In the genomic region with DNA sequence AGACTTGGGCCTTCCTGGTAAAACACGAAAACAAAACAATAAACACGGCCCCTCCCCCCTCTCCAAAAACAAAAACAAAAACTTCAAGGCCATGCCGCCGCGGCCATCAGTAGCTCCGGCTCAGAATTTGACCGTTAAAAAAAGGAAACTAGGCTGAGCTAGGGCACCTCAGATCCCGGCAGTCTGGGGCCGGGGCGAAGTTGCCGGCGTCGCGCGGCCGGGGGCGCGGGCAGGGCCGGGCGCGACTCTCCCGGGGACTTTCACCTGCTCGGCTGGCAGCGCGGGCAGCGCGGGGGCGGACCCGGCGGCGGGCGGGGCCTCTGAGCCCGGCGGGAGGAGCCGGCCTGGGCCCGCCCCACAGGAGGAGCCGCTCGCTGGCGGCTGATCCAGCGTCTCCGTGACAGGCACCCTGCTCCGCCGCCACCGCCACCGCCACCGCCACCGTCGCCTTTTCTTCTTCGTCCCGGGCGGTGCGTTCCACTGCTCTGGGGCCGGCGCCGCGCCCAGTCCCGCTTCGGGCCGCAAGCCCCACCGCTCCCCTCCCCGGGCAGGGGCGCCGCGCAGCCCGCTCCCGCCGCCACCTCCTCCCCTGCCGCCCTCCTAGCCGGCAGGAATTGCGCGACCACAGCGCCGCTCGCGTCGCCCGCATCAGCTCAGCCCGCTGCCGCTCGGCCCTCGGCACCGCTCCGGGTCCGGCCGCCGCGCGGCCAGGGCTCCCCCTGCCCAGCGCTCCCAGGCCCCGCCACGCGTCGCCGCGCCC, we compare ENCODE assay signal across 1 cellular context.
TF ChIP-seq lines count a peak whose summit lies in the region.

NOS1AP (plus strand) TSS at position 358 of the 760 bp plus-strand sequence. CDS start 487 bp downstream, outside the sequence.

TF ChIP-seq in HepG2, 621 proteins besides CTCF, POLR2A, EP300 and RAD21 (continued from another document and continues in another):
- peak; percentile 80 for TF ChIP-seq ASH2L (IDR thresholded peaks at IDR 0.05; ENCODE audit: insufficient read length, low read depth, low read length)
- TF ChIP-seq ZNF674 (CRISPR knock-in tag; IDR thresholded peaks at IDR 0.05; ENCODE audit: low read depth): peak; percentile 25; the same call in 1 of the 2 replicates
- TF ChIP-seq PRMT3 (CRISPR knock-in tag; IDR thresholded peaks at IDR 0.05; ENCODE audit: borderline replicate concordance, low read depth): no peak
- no peak for TF ChIP-seq ZNF589 (CRISPR knock-in tag; conservative IDR thresholded peaks at IDR 0.05)
- TF ChIP-seq ZSCAN21 (CRISPR knock-in tag; IDR thresholded peaks at IDR 0.05; ENCODE audit: borderline replicate concordance): peak; percentile 39; the same call in 1 of the 2 replicates
- TF ChIP-seq U2AF2 (IDR thresholded peaks at IDR 0.05; ENCODE audit: low read depth, low read length): no peak
- 0 out of 2 replicates have a peak, but pooled peaks have one; percentile 69 for TF ChIP-seq IRX3 (CRISPR knock-in tag; IDR thresholded peaks at IDR 0.05; ENCODE audit: borderline replicate concordance, low read depth)
- TF ChIP-seq, protein P1, sequence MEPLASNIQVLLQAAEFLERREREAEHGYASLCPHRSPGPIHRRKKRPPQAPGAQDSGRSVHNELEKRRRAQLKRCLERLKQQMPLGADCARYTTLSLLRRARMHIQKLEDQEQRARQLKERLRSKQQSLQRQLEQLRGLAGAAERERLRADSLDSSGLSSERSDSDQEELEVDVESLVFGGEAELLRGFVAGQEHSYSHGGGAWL (CRISPR knock-in tag; IDR thresholded peaks at IDR 0.05): no peak
- TF ChIP-seq, protein P2, sequence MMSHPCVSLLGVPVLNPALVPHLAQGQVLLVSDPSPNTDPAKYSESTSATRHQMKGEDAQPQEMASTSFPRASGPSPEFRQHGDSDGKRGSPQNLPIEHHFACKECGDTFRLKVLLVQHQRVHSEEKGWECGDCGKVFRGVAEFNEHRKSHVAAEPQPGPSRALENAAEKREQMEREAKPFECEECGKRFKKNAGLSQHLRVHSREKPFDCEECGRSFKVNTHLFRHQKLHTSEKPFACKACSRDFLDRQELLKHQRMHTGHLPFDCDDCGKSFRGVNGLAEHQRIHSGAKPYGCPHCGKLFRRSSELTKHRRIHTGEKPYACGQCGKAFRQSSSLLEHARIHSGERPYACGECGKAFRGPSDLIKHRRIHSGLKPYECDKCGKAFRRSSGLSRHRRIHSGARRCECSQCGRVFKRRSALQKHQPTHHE (CRISPR knock-in tag; IDR thresholded peaks at IDR 0.05; ENCODE audit: borderline replicate concordance): no peak
- TF ChIP-seq MEIS2 (CRISPR knock-in tag; IDR thresholded peaks at IDR 0.05): peak; percentile 44; the same call in 1 of the 2 replicates
- TF ChIP-seq ETV5 (CRISPR knock-in tag; IDR thresholded peaks at IDR 0.05; ENCODE audit: borderline replicate concordance): peak; percentile 23; the same call in 1 of the 2 replicates
- no peak for TF ChIP-seq KDM2A (CRISPR knock-in tag; IDR thresholded peaks at IDR 0.05; ENCODE audit: borderline replicate concordance, low read depth)
- TF ChIP-seq MYC (CRISPR knock-in tag; IDR thresholded peaks at IDR 0.05; ENCODE audit: borderline replicate concordance): no peak
- peak; percentile 55; the same call in 1 of the 2 replicates for TF ChIP-seq ZNF580 (CRISPR knock-in tag; IDR thresholded peaks at IDR 0.05; ENCODE audit: borderline replicate concordance, low read depth)
- peak; percentile 73; the same call in 1 of the 2 replicates for TF ChIP-seq ZNF501 (CRISPR knock-in tag; IDR thresholded peaks at IDR 0.05)
- TF ChIP-seq, protein P3, sequence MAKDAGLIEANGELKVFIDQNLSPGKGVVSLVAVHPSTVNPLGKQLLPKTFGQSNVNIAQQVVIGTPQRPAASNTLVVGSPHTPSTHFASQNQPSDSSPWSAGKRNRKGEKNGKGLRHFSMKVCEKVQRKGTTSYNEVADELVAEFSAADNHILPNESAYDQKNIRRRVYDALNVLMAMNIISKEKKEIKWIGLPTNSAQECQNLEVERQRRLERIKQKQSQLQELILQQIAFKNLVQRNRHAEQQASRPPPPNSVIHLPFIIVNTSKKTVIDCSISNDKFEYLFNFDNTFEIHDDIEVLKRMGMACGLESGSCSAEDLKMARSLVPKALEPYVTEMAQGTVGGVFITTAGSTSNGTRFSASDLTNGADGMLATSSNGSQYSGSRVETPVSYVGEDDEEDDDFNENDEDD (CRISPR knock-in tag; IDR thresholded peaks at IDR 0.05; ENCODE audit: borderline replicate concordance): peak; percentile 17; the same call in 1 of the 2 replicates
- TF ChIP-seq ARNTL (CRISPR knock-in tag; IDR thresholded peaks at IDR 0.05): peak; percentile 50; the same call in 1 of the 2 replicates
- no peak for TF ChIP-seq ZNF605 (CRISPR knock-in tag; IDR thresholded peaks at IDR 0.05)
- TF ChIP-seq, protein P4, sequence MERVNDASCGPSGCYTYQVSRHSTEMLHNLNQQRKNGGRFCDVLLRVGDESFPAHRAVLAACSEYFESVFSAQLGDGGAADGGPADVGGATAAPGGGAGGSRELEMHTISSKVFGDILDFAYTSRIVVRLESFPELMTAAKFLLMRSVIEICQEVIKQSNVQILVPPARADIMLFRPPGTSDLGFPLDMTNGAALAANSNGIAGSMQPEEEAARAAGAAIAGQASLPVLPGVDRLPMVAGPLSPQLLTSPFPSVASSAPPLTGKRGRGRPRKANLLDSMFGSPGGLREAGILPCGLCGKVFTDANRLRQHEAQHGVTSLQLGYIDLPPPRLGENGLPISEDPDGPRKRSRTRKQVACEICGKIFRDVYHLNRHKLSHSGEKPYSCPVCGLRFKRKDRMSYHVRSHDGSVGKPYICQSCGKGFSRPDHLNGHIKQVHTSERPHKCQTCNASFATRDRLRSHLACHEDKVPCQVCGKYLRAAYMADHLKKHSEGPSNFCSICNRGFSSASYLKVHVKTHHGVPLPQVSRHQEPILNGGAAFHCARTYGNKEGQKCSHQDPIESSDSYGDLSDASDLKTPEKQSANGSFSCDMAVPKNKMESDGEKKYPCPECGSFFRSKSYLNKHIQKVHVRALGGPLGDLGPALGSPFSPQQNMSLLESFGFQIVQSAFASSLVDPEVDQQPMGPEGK (CRISPR knock-in tag; IDR thresholded peaks at IDR 0.05): peak; percentile 45
- TF ChIP-seq, protein P5, sequence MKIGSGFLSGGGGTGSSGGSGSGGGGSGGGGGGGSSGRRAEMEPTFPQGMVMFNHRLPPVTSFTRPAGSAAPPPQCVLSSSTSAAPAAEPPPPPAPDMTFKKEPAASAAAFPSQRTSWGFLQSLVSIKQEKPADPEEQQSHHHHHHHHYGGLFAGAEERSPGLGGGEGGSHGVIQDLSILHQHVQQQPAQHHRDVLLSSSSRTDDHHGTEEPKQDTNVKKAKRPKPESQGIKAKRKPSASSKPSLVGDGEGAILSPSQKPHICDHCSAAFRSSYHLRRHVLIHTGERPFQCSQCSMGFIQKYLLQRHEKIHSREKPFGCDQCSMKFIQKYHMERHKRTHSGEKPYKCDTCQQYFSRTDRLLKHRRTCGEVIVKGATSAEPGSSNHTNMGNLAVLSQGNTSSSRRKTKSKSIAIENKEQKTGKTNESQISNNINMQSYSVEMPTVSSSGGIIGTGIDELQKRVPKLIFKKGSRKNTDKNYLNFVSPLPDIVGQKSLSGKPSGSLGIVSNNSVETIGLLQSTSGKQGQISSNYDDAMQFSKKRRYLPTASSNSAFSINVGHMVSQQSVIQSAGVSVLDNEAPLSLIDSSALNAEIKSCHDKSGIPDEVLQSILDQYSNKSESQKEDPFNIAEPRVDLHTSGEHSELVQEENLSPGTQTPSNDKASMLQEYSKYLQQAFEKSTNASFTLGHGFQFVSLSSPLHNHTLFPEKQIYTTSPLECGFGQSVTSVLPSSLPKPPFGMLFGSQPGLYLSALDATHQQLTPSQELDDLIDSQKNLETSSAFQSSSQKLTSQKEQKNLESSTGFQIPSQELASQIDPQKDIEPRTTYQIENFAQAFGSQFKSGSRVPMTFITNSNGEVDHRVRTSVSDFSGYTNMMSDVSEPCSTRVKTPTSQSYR (CRISPR knock-in tag; IDR thresholded peaks at IDR 0.05; ENCODE audit: borderline replicate concordance): peak; percentile 68
- TF ChIP-seq ZSCAN25 (CRISPR knock-in tag; IDR thresholded peaks at IDR 0.05): peak; percentile 92
- peak; percentile 64 for TF ChIP-seq ZNF607 (CRISPR knock-in tag; IDR thresholded peaks at IDR 0.05; ENCODE audit: borderline replicate concordance)
- TF ChIP-seq, protein P6, sequence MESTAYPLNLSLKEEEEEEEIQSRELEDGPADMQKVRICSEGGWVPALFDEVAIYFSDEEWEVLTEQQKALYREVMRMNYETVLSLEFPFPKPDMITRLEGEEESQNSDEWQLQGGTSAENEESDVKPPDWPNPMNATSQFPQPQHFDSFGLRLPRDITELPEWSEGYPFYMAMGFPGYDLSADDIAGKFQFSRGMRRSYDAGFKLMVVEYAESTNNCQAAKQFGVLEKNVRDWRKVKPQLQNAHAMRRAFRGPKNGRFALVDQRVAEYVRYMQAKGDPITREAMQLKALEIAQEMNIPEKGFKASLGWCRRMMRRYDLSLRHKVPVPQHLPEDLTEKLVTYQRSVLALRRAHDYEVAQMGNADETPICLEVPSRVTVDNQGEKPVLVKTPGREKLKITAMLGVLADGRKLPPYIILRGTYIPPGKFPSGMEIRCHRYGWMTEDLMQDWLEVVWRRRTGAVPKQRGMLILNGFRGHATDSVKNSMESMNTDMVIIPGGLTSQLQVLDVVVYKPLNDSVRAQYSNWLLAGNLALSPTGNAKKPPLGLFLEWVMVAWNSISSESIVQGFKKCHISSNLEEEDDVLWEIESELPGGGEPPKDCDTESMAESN (CRISPR knock-in tag; conservative IDR thresholded peaks at IDR 0.05): peak; percentile 68; the same call in 1 of the 2 replicates
- no peak for TF ChIP-seq FOXO4 (CRISPR knock-in tag; conservative IDR thresholded peaks at IDR 0.05)
- no peak for TF ChIP-seq ZNF766 (CRISPR knock-in tag; IDR thresholded peaks at IDR 0.05; ENCODE audit: borderline replicate concordance)
- TF ChIP-seq SALL1 (CRISPR knock-in tag; IDR thresholded peaks at IDR 0.05): peak; percentile 51; the same call in 1 of the 2 replicates
- TF ChIP-seq ZNF644 (CRISPR knock-in tag; IDR thresholded peaks at IDR 0.05; ENCODE audit: low read depth): no peak
- peak; percentile 73; the same call in 1 of the 2 replicates for TF ChIP-seq ARID4A (CRISPR knock-in tag; IDR thresholded peaks at IDR 0.05; ENCODE audit: borderline replicate concordance)
- TF ChIP-seq RBM39 (IDR thresholded peaks at IDR 0.05; ENCODE audit: low read depth, low read length, poor library complexity, severe bottlenecking): peak; percentile 79
